In genomic region chr9:108105885-108106284, GRCh38 we compare ENCODE assay signal across 1 cellular context.
TF ChIP-seq lines count a peak whose summit lies in the region.

No MANE protein-coding gene starts in this region.

TF ChIP-seq in H1, 55 proteins besides CTCF, POLR2A, EP300 and RAD21:
- TF ChIP-seq CHD7 (IDR thresholded peaks at IDR 0.05; ENCODE audit: insufficient replicate concordance, low read length): no peak
- TF ChIP-seq BRCA1 (IDR thresholded peaks at IDR 0.05; ENCODE audit: low read depth, low read length): no peak
- no peak for TF ChIP-seq YY1 (IDR thresholded peaks at IDR 0.05; ENCODE audit: low read depth, low read length)
- no peak for TF ChIP-seq MAX (IDR thresholded peaks at IDR 0.05)
- no peak for TF ChIP-seq CHD2 (IDR thresholded peaks at IDR 0.05; ENCODE audit: low read length)
- no peak for TF ChIP-seq SAP30 (IDR thresholded peaks at IDR 0.05; ENCODE audit: insufficient read depth, insufficient replicate concordance, low read length)
- no peak for TF ChIP-seq EGR1 (IDR thresholded peaks at IDR 0.05; ENCODE audit: borderline replicate concordance, low read depth, low read length)
- no peak for TF ChIP-seq HDAC2 (IDR thresholded peaks at IDR 0.05; ENCODE audit: borderline replicate concordance in 1 of 2, low read depth in 2 of 2, low read length in 2 of 2)
- TF ChIP-seq RXRA (IDR thresholded peaks at IDR 0.05; ENCODE audit: insufficient read depth, low read depth, low read length): no peak
- no peak for TF ChIP-seq SIX5 (IDR thresholded peaks at IDR 0.05; ENCODE audit: low read depth, low read length)
- no peak for TF ChIP-seq KDM5A (IDR thresholded peaks at IDR 0.05; ENCODE audit: low read length)
- TF ChIP-seq BCL11A (IDR thresholded peaks at IDR 0.05; ENCODE audit: low read depth in 2 of 2, low read length in 2 of 2): no peak
- no peak for TF ChIP-seq CBX5 (IDR thresholded peaks at IDR 0.05; ENCODE audit: low read depth, low read length)
- no peak for TF ChIP-seq RFX5 (IDR thresholded peaks at IDR 0.05; ENCODE audit: borderline replicate concordance, low read depth, low read length)
